In the genomic region with DNA sequence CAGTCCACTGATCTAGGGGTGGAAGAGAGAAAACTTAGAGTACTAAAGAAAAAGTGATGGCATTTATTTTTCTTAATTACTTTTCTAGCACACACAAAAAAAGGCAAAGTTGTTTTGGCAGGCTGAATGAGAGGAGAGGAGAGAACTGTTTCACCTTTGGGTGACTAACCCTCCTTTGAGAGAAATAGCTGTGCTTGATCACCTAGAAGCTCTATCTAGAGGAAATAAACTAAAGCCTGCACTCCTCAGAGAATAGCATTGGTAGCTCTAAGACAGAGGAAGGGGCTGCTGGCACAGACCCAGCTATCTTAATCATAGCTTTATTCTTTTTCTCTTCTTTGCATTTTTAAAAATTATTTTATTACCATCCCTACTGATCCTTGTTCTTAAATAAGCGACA, we compare ENCODE assay signal across 14 cellular contexts. TPM values are rescaled to one million over a fixed set of nuclear protein-coding genes. Genes with fewer than 3 reads are reported as not detected.
A peak's percentile ranks its signal among the peaks of the same experiment; 100 is the strongest.
DNase-seq lines count a peak whose midpoint lies in the region; ATAC-seq and TF ChIP-seq lines count a peak whose summit lies in the region.
"Had no signal": no experiment of that assay in that cellular context is flagged by ENCODE, and none has a peak within 500 bp of the region (broad histone marks: within the 10 kb centered on the region; RNA-seq: fewer than 3 reads in every experiment).

No MANE protein-coding gene starts in this region.

- peak overlapping the region; percentile 84 for H3K4me3 ChIP-seq in CD4-positive, CD25-positive, alpha-beta regulatory T cell (ENCODE audit: low read depth, low read length)
- H3K4me3 ChIP-seq in GM06990 (replicated peaks; ENCODE audit: low read depth, low read length) (peak overlapping the region; percentile 13; the same call in 1 of the 2 replicates), mesenchymal stem cell (ENCODE audit: insufficient read depth in 1 of 2, low read depth in 1 of 2, low read length in 2 of 2) (no peak overlapping the region), right atrium auricular region (no peak overlapping the region)
- H3K4me3 ChIP-seq: GM23338, SK-N-MC, suprapubic skin had no signal

- CTCF ChIA-PET in activated CD8-positive, alpha-beta T cell treated with anti-CD3 and anti-CD28 coated beads for 36 hours (lab: Charles Lee): interaction anchor here (0.9 to 2.1 kb wide), 4 partner anchors 12 to 59 kb away, joined by 3 to 7 read pairs (median 4); no protein-coding TSS in a partner anchor

- H4K91ac ChIP-seq in mesenchymal stem cell (ENCODE audit: low read length): no peak overlapping the region

- no peak overlapping the region for H4K8ac ChIP-seq in mesenchymal stem cell (ENCODE audit: low read length)

- intact Hi-C loops in activated CD8-positive, alpha-beta T cell treated with anti-CD3 and anti-CD28 coated beads for 36 hours (cut with micrococcal nuclease): no loop called here

- 100% methylated on average over 1 of the region's 1 CpG for WGBS in mesenchymal stem cell

- H3K9ac ChIP-seq in mesenchymal stem cell (ENCODE audit: low read length): no peak overlapping the region

- no peak overlapping the region for H3K4ac ChIP-seq in mesenchymal stem cell (ENCODE audit: low read depth in 1 of 2, low read length in 2 of 2)

- peaks cover 0 to 2% (median 0%) of the 10 kb centered on the region in 7 donors for H3K9me3 Mint-ChIP-seq in CD4-positive, CD25-positive, alpha-beta regulatory T cell
- H3K9me3 Mint-ChIP-seq in activated CD8-positive, alpha-beta T cell treated with anti-CD3 and anti-CD28 coated beads for 36 hours: no peaks in the 10 kb centered on the region
- H3K9me3 Mint-ChIP-seq in immature natural killer cell: no peaks in the 10 kb centered on the region

- H3K4me2 ChIP-seq in mesenchymal stem cell (ENCODE audit: low read length, poor library complexity, severe bottlenecking): no peak overlapping the region
- H3K4me2 ChIP-seq: GM23338 had no signal

- H3K36me3 ChIP-seq in CD4-positive, CD25-positive, alpha-beta regulatory T cell (ENCODE audit: control insufficient read depth, insufficient read depth, low read length): no peaks in the 10 kb centered on the region
- peaks cover 15% of the 10 kb centered on the region for H3K36me3 ChIP-seq in GM06990 (ENCODE audit: control insufficient read depth, insufficient read depth, low read length)
- peaks cover 0 to 11% of the 10 kb centered on the region in 2 experiments for H3K36me3 ChIP-seq in mesenchymal stem cell (ENCODE audit: control insufficient read depth in 1 of 2, insufficient read depth in 2 of 2, low read depth in 1 of 2, low read length in 2 of 2)
- H3K36me3 ChIP-seq in right atrium auricular region: no peaks in the 10 kb centered on the region
- H3K36me3 ChIP-seq: suprapubic skin had no signal

- H3K27ac Mint-ChIP-seq in CD4-positive, CD25-positive, alpha-beta regulatory T cell: peak overlapping the region; percentile 90 to 94 (median 93)
- peak overlapping the region; percentile 95 for H3K27ac Mint-ChIP-seq in activated CD8-positive, alpha-beta T cell treated with anti-CD3 and anti-CD28 coated beads for 36 hours
- H3K27ac Mint-ChIP-seq in immature natural killer cell: peak overlapping the region in 3 of 6 donors; percentile 28 to 50 (median 37)
- H3K27ac Mint-ChIP-seq: GM23338 had no signal

- H3K14ac ChIP-seq in mesenchymal stem cell (ENCODE audit: low read length in 2 of 2): no peak overlapping the region

- peak overlapping the region; percentile 45 to 96 (median 88) for H3K4me3 Mint-ChIP-seq in CD4-positive, CD25-positive, alpha-beta regulatory T cell
- peak overlapping the region; percentile 55 for H3K4me3 Mint-ChIP-seq in activated CD8-positive, alpha-beta T cell treated with anti-CD3 and anti-CD28 coated beads for 36 hours
- H3K4me3 Mint-ChIP-seq in immature natural killer cell: peak overlapping the region in 1 of 5 donors; percentile 6
- H3K4me3 Mint-ChIP-seq: GM23338 had no signal

- H3K9me3 ChIP-seq in CD4-positive, CD25-positive, alpha-beta regulatory T cell (ENCODE audit: control insufficient read depth in 2 of 2, low read length in 2 of 2): no peaks in the 10 kb centered on the region
- no peaks in the 10 kb centered on the region for H3K9me3 ChIP-seq in mesenchymal stem cell (ENCODE audit: control insufficient read depth, low read length)
- no peaks in the 10 kb centered on the region for H3K9me3 ChIP-seq in right atrium auricular region
- H3K9me3 ChIP-seq: suprapubic skin had no signal

- peak in 1 of 3 donors; percentile 32 for DNase-seq in CD4-positive, CD25-positive, alpha-beta regulatory T cell
- DNase-seq in GM06990 (ENCODE audit: extremely low read depth, insufficient read length): no peak
- DNase-seq in activated CD8-positive, alpha-beta T cell treated with anti-CD3 and anti-CD28 coated beads for 36 hours: no peak
- DNase-seq in mesenchymal stem cell: no peak
- DNase-seq in immature natural killer cell: no peak
- no peak for DNase-seq in right atrium auricular region (ENCODE audit: low spot score)
- no peak for DNase-seq in glomerular visceral epithelial cell (ENCODE audit: extremely low spot score)
- DNase-seq: cerebellar nuclear complex, foreskin melanocyte, NCI-H1694 treated with DMSO at 0.1 percent for 48 hours, NCI-H446 treated with DMSO at 0.1 percent for 48 hours had no signal

- no peak overlapping the region for H2BK120ac ChIP-seq in mesenchymal stem cell (ENCODE audit: low read depth, low read length)

- no peak overlapping the region for H2BK5ac ChIP-seq in mesenchymal stem cell (ENCODE audit: low read depth, low read length, poor library complexity, severe bottlenecking)

- H3K36me3 Mint-ChIP-seq in CD4-positive, CD25-positive, alpha-beta regulatory T cell: peaks cover 22% of the 10 kb centered on the region
- peaks cover 79% of the 10 kb centered on the region for H3K36me3 Mint-ChIP-seq in activated CD8-positive, alpha-beta T cell treated with anti-CD3 and anti-CD28 coated beads for 36 hours (ENCODE audit: low read depth)
- H3K36me3 Mint-ChIP-seq in immature natural killer cell: peaks cover 0 to 5% (median 0%) of the 10 kb centered on the region in 3 donors

- no peak overlapping the region for H3K18ac ChIP-seq in mesenchymal stem cell (ENCODE audit: low read depth in 1 of 2, low read length in 2 of 2)

- TF ChIP-seq CTCF in GM06990 (IDR thresholded peaks at IDR 0.05; ENCODE audit: insufficient read depth, low read length, poor library complexity, severe bottlenecking) (no peak), right atrium auricular region (IDR thresholded peaks at IDR 0.05) (no peak)
- TF ChIP-seq CTCF in activated CD8-positive, alpha-beta T cell treated with anti-CD3 and anti-CD28 coated beads for 36 hours (IDR thresholded peaks at IDR 0.05): no peak

- H2BK15ac ChIP-seq in mesenchymal stem cell (ENCODE audit: low read depth, poor library complexity, severe bottlenecking): no peak overlapping the region

- no peaks in the 10 kb centered on the region for H3K27me3 ChIP-seq in CD4-positive, CD25-positive, alpha-beta regulatory T cell (ENCODE audit: control insufficient read depth, insufficient read depth, low read length)
- no peaks in the 10 kb centered on the region for H3K27me3 ChIP-seq in GM06990 (replicated peaks; ENCODE audit: control insufficient read depth, insufficient read depth, low read length)
- no peaks in the 10 kb centered on the region for H3K27me3 ChIP-seq in mesenchymal stem cell (ENCODE audit: control insufficient read depth in 1 of 2, insufficient read depth in 1 of 2, low read length in 2 of 2)
- H3K27me3 ChIP-seq in right atrium auricular region: no peaks in the 10 kb centered on the region
- H3K27me3 ChIP-seq: suprapubic skin had no signal

- peaks cover 86% of the 10 kb centered on the region for H3K4me1 ChIP-seq in CD4-positive, CD25-positive, alpha-beta regulatory T cell (ENCODE audit: control insufficient read depth, insufficient read depth, low read length, poor library complexity, severe bottlenecking)
- peaks cover 11% of the 10 kb centered on the region for H3K4me1 ChIP-seq in mesenchymal stem cell (ENCODE audit: control insufficient read depth, insufficient read depth, low read depth, low read length)
- H3K4me1 ChIP-seq in right atrium auricular region: peaks cover 0 to 24% of the 10 kb centered on the region in 2 donors

- no peak overlapping the region for H3K23ac ChIP-seq in mesenchymal stem cell (ENCODE audit: low read length in 2 of 2)

- peaks cover 22% of the 10 kb centered on the region for H3K79me1 ChIP-seq in mesenchymal stem cell (replicated peaks; ENCODE audit: low read length, poor library complexity, severe bottlenecking)

- no peaks in the 10 kb centered on the region for H3K27me3 Mint-ChIP-seq in CD4-positive, CD25-positive, alpha-beta regulatory T cell
- no peaks in the 10 kb centered on the region for H3K27me3 Mint-ChIP-seq in activated CD8-positive, alpha-beta T cell treated with anti-CD3 and anti-CD28 coated beads for 36 hours
- peaks cover 0 to 5% (median 1%) of the 10 kb centered on the region in 3 donors for H3K27me3 Mint-ChIP-seq in immature natural killer cell (ENCODE audit: low read depth in 3 of 3)

- peak overlapping the region; percentile 35 for H2AK5ac ChIP-seq in mesenchymal stem cell (ENCODE audit: low read length, severe bottlenecking)

- H3K4me1 Mint-ChIP-seq in CD4-positive, CD25-positive, alpha-beta regulatory T cell: peaks cover 31 to 95% (median 76%) of the 10 kb centered on the region in 4 donors
- peaks cover 79% of the 10 kb centered on the region for H3K4me1 Mint-ChIP-seq in activated CD8-positive, alpha-beta T cell treated with anti-CD3 and anti-CD28 coated beads for 36 hours (ENCODE audit: low read depth)
- H3K4me1 Mint-ChIP-seq in immature natural killer cell: peaks cover 69 to 95% of the 10 kb centered on the region in 2 donors

- POLR2A ChIA-PET in activated CD8-positive, alpha-beta T cell treated with anti-CD3 and anti-CD28 coated beads for 36 hours (lab: Charles Lee): interaction anchor here (1.0 to 3.9 kb wide), 5 partner anchors 9 to 61 kb away, joined by 3 to 38 read pairs (median 5); partner anchors contain the start of gene DMTF1

- peak overlapping the region; percentile 62 for H3K27ac ChIP-seq in CD4-positive, CD25-positive, alpha-beta regulatory T cell (ENCODE audit: insufficient read depth, low read length, poor library complexity, severe bottlenecking)
- no peak overlapping the region for H3K27ac ChIP-seq in mesenchymal stem cell (ENCODE audit: low read length, poor library complexity, severe bottlenecking)
- H3K27ac ChIP-seq in right atrium auricular region: no peak overlapping the region
- H3K27ac ChIP-seq: SK-N-MC, suprapubic skin had no signal

- H2BK12ac ChIP-seq in mesenchymal stem cell (ENCODE audit: low read length in 2 of 2): no peak overlapping the region

- no peak overlapping the region for H2AFZ ChIP-seq in mesenchymal stem cell (ENCODE audit: low read depth, low read length)
- H2AFZ ChIP-seq: GM23338 had no signal

- ATAC-seq in CD4-positive, CD25-positive, alpha-beta regulatory T cell (ENCODE audit: low read depth in 2 of 2): peak; percentile 34 to 45
- no peak for ATAC-seq in activated CD8-positive, alpha-beta T cell treated with anti-CD3 and anti-CD28 coated beads for 36 hours
- ATAC-seq: GM23338 had no signal

RNA-seq across cellular contexts. Expression of gene TMEM243, which starts 6.3 kb away (rescaled TPM):
- total RNA-seq in CD4-positive, CD25-positive, alpha-beta regulatory T cell: 98.0 TPM
- polyA plus RNA-seq in CD4-positive, CD25-positive, alpha-beta regulatory T cell: 10 to 100 TPM; 56.9 to 83.9 (median 78.3) TPM
- total RNA-seq in activated CD8-positive, alpha-beta T cell treated with anti-CD3 and anti-CD28 coated beads for 36 hours: 10 to 100 TPM; 67.0 to 67.2 TPM
- 32.0 TPM for polyA plus RNA-seq in mesenchymal stem cell (2013, experiment 1 of 2)
- polyA plus RNA-seq in mesenchymal stem cell (2013, experiment 2 of 2): 34.5 TPM
- 10 to 100 TPM; 35.2 to 47.7 (median 47.1) TPM for polyA plus RNA-seq in immature natural killer cell
- 10 to 100 TPM in 1 of 2 donors, 1 to 10 TPM in 1; 5.6 to 17.9 TPM for total RNA-seq in right atrium auricular region

Comparison
In these comparisons a context has a peak if more than half of its experiments do, and no peak if none do; other contexts are left out.
1. H3K4me3 ChIP-seq: peak in CD4-positive, CD25-positive, alpha-beta regulatory T cell (single experiment) and GM06990 (single experiment); none in mesenchymal stem cell (0 of 2) and right atrium auricular region (0 of 2).